Comparison of ENCODE assay signal across 10 cellular contexts in genomic region chr13:76723551-76724232, GRCh38.
DNase-seq lines count a peak whose midpoint lies in the region; ATAC-seq lines count a peak whose summit lies in the region.
"Had no signal": no experiment of that assay in that cellular context is flagged by ENCODE, and none has a peak within 500 bp of the region (broad histone marks: within the 10 kb centered on the region; RNA-seq: fewer than 3 reads in every experiment).

No MANE protein-coding gene starts in this region.

- WGBS in aorta, 2 donors, result 40 to 43% methylated on average over 5 of the region's 5 CpGs

- H3K4me1 ChIP-seq in aorta (ENCODE audit: control insufficient read depth in 1 of 2, insufficient read depth in 2 of 2, low read length in 2 of 2), result peaks cover 0 to 5% of the 10 kb centered on the region in 2 donors

- intact Hi-C loops in aorta (cut with DNase I), result no loop called here

- ATAC-seq in HG02973 (IDR thresholded peaks at IDR 0.05; ENCODE audit: unreplicated experiment) (peak; percentile 53), aorta (ENCODE audit: low FRiP score) (peak; percentile 52), GM18867 (IDR thresholded peaks at IDR 0.05; ENCODE audit: unreplicated experiment) (no peak), HG03045 (IDR thresholded peaks at IDR 0.05; ENCODE audit: unreplicated experiment) (no peak), HG02588 (IDR thresholded peaks at IDR 0.05; ENCODE audit: unreplicated experiment) (no peak)
- ATAC-seq in activated T-helper 17 cell treated with anti-CD3 and anti-CD28 coated beads, Interleukin-2, amount 50 U/mL, for 72 hours (replicated peaks), result peak; percentile 29

- H3K4me1 Mint-ChIP-seq in activated T-helper 17 cell treated with anti-CD3 and anti-CD28 coated beads, Interleukin-2, amount 50 U/mL, for 72 hours, result no peaks in the 10 kb centered on the region
- H3K4me1 Mint-ChIP-seq: stimulated activated naive B cell treated with anti-CD40 and anti-IgM and Interleukin-4, amounts not matched to agents 10 μg/mL and 1 μg/mL and 100 μg/mL, for 72 hours had no signal

- peak; percentile 85 for DNase-seq in EL
- peak; percentile 25 for DNase-seq in iPS-NIHi7 (ENCODE audit: extremely low spot score)
- peak in 1 of 2 donors; percentile 61 for DNase-seq in aorta
- DNase-seq: stimulated activated naive B cell treated with anti-CD40 and anti-IgM and Interleukin-4, amounts not matched to agents 10 μg/mL and 1 μg/mL and 100 μg/mL, for 72 hours had no signal

- H3K27me3 ChIP-seq in aorta (ENCODE audit: control insufficient read depth in 1 of 2, insufficient read depth in 2 of 2, low read length in 1 of 2), result no peaks in the 10 kb centered on the region

- no peaks in the 10 kb centered on the region for H3K9me3 ChIP-seq in aorta (ENCODE audit: control insufficient read depth, low read length)

- no peaks in the 10 kb centered on the region for H3K9me3 Mint-ChIP-seq in activated T-helper 17 cell treated with anti-CD3 and anti-CD28 coated beads, Interleukin-2, amount 50 U/mL, for 72 hours

- no peaks in the 10 kb centered on the region for H3K36me3 Mint-ChIP-seq in activated T-helper 17 cell treated with anti-CD3 and anti-CD28 coated beads, Interleukin-2, amount 50 U/mL, for 72 hours (ENCODE audit: low read depth)
- H3K36me3 Mint-ChIP-seq: stimulated activated naive B cell treated with anti-CD40 and anti-IgM and Interleukin-4, amounts not matched to agents 10 μg/mL and 1 μg/mL and 100 μg/mL, for 72 hours had no signal

- no peaks in the 10 kb centered on the region for H3K36me3 ChIP-seq in aorta (ENCODE audit: control insufficient read depth in 1 of 2, insufficient read depth in 2 of 2, low read length in 1 of 2)

- peak overlapping the region in 1 of 2 donors; percentile 18 for H3K27ac ChIP-seq in aorta (ENCODE audit: low read depth in 1 of 2, low read length in 2 of 2)

- H3K4me3 Mint-ChIP-seq in activated T-helper 17 cell treated with anti-CD3 and anti-CD28 coated beads, Interleukin-2, amount 50 U/mL, for 72 hours, result no peak overlapping the region
- H3K4me3 Mint-ChIP-seq: dendritic cell treated with granulocyte-macrophage colony-stimulating factor and Interleukin-4, amounts not matched to agents 40 ng/mL and 50 ng/mL, for 4 days; stimulated activated naive B cell treated with anti-CD40 and anti-IgM and Interleukin-4, amounts not matched to agents 10 μg/mL and 1 μg/mL and 100 μg/mL, for 72 hours had no signal

- H3K4me3 ChIP-seq in aorta (ENCODE audit: low read length in 2 of 2), result no peak overlapping the region

- H3K27ac Mint-ChIP-seq in activated T-helper 17 cell treated with anti-CD3 and anti-CD28 coated beads, Interleukin-2, amount 50 U/mL, for 72 hours, result no peak overlapping the region
- H3K27ac Mint-ChIP-seq: dendritic cell treated with granulocyte-macrophage colony-stimulating factor and Interleukin-4, amounts not matched to agents 40 ng/mL and 50 ng/mL, for 4 days; stimulated activated naive B cell treated with anti-CD40 and anti-IgM and Interleukin-4, amounts not matched to agents 10 μg/mL and 1 μg/mL and 100 μg/mL, for 72 hours had no signal

- no peaks in the 10 kb centered on the region for H3K27me3 Mint-ChIP-seq in activated T-helper 17 cell treated with anti-CD3 and anti-CD28 coated beads, Interleukin-2, amount 50 U/mL, for 72 hours
- H3K27me3 Mint-ChIP-seq: dendritic cell treated with granulocyte-macrophage colony-stimulating factor and Interleukin-4, amounts not matched to agents 40 ng/mL and 50 ng/mL, for 4 days; stimulated activated naive B cell treated with anti-CD40 and anti-IgM and Interleukin-4, amounts not matched to agents 10 μg/mL and 1 μg/mL and 100 μg/mL, for 72 hours had no signal

Comparison
In these comparisons a context has a peak if more than half of its experiments do, and no peak if none do; other contexts are left out.
1. ATAC-seq: peak in HG02973 (single experiment), activated T-helper 17 cell treated with anti-CD3 and anti-CD28 coated beads, Interleukin-2, amount 50 U/mL, for 72 hours (single experiment) and aorta (single experiment); none in GM18867 (single experiment), HG03045 (single experiment) and HG02588 (single experiment).